1 cellular context compared by ENCODE assay signal in the genomic region with DNA sequence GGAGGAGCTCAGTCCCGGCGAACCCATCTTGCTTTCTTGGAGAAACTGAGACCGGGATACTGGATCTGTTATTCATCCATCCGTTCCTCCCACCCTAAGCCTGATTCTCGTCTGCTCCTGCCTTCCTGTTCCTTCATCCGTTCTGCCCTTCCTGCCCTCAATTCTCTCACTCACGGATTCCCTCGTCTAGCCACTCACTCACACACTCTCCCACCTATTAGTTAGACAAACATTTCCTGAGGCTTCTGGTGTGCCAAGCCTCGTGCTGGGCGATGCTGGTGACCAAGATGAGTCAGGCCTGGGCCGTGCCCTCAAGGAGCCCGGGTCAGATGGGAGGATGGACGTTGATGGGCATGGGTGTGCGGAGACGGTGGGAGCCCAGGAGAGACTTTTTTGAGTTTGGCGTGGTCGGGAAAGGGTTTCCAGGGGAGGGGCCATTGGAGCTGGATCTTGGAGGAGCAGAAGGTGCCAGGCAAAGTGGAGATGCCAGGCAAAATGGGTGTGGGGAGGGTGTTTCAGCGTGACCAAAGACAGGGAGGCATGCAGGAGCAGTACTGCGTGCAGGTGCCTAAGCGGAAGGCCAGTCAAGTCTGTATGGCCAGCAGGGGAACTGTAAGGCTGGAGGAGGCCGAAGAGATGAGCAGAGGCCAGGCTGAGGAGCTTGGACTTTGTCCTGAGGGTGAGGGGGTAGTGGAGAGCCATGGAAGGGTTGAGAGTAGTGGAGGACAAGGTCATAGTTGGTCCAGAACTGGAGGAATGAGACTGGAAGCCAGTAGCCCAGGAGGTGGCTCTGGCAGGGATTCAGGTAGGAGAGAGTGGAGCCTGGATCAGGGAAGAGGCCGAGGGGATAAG.
TF ChIP-seq lines count a peak whose summit lies in the region.

No MANE protein-coding gene starts in this region.

TF ChIP-seq in K562, 482 proteins besides CTCF, POLR2A, EP300 and RAD21 (continued from another document and continues in another):
- TF ChIP-seq, protein P1, sequence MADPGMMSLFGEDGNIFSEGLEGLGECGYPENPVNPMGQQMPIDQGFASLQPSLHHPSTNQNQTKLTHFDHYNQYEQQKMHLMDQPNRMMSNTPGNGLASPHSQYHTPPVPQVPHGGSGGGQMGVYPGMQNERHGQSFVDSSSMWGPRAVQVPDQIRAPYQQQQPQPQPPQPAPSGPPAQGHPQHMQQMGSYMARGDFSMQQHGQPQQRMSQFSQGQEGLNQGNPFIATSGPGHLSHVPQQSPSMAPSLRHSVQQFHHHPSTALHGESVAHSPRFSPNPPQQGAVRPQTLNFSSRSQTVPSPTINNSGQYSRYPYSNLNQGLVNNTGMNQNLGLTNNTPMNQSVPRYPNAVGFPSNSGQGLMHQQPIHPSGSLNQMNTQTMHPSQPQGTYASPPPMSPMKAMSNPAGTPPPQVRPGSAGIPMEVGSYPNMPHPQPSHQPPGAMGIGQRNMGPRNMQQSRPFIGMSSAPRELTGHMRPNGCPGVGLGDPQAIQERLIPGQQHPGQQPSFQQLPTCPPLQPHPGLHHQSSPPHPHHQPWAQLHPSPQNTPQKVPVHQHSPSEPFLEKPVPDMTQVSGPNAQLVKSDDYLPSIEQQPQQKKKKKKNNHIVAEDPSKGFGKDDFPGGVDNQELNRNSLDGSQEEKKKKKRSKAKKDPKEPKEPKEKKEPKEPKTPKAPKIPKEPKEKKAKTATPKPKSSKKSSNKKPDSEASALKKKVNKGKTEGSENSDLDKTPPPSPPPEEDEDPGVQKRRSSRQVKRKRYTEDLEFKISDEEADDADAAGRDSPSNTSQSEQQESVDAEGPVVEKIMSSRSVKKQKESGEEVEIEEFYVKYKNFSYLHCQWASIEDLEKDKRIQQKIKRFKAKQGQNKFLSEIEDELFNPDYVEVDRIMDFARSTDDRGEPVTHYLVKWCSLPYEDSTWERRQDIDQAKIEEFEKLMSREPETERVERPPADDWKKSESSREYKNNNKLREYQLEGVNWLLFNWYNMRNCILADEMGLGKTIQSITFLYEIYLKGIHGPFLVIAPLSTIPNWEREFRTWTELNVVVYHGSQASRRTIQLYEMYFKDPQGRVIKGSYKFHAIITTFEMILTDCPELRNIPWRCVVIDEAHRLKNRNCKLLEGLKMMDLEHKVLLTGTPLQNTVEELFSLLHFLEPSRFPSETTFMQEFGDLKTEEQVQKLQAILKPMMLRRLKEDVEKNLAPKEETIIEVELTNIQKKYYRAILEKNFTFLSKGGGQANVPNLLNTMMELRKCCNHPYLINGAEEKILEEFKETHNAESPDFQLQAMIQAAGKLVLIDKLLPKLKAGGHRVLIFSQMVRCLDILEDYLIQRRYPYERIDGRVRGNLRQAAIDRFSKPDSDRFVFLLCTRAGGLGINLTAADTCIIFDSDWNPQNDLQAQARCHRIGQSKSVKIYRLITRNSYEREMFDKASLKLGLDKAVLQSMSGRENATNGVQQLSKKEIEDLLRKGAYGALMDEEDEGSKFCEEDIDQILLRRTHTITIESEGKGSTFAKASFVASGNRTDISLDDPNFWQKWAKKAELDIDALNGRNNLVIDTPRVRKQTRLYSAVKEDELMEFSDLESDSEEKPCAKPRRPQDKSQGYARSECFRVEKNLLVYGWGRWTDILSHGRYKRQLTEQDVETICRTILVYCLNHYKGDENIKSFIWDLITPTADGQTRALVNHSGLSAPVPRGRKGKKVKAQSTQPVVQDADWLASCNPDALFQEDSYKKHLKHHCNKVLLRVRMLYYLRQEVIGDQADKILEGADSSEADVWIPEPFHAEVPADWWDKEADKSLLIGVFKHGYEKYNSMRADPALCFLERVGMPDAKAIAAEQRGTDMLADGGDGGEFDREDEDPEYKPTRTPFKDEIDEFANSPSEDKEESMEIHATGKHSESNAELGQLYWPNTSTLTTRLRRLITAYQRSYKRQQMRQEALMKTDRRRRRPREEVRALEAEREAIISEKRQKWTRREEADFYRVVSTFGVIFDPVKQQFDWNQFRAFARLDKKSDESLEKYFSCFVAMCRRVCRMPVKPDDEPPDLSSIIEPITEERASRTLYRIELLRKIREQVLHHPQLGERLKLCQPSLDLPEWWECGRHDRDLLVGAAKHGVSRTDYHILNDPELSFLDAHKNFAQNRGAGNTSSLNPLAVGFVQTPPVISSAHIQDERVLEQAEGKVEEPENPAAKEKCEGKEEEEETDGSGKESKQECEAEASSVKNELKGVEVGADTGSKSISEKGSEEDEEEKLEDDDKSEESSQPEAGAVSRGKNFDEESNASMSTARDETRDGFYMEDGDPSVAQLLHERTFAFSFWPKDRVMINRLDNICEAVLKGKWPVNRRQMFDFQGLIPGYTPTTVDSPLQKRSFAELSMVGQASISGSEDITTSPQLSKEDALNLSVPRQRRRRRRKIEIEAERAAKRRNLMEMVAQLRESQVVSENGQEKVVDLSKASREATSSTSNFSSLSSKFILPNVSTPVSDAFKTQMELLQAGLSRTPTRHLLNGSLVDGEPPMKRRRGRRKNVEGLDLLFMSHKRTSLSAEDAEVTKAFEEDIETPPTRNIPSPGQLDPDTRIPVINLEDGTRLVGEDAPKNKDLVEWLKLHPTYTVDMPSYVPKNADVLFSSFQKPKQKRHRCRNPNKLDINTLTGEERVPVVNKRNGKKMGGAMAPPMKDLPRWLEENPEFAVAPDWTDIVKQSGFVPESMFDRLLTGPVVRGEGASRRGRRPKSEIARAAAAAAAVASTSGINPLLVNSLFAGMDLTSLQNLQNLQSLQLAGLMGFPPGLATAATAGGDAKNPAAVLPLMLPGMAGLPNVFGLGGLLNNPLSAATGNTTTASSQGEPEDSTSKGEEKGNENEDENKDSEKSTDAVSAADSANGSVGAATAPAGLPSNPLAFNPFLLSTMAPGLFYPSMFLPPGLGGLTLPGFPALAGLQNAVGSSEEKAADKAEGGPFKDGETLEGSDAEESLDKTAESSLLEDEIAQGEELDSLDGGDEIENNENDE (IDR thresholded peaks at IDR 0.05; ENCODE audit: low read depth, low read length): no peak
- TF ChIP-seq STAT5A (IDR thresholded peaks at IDR 0.05; ENCODE audit: borderline replicate concordance, low read length) (no peak), CTBP1 (IDR thresholded peaks at IDR 0.05; ENCODE audit: borderline replicate concordance) (peak; percentile 21; the same call in 1 of the 2 replicates), CBX5 (IDR thresholded peaks at IDR 0.05; ENCODE audit: borderline replicate concordance, low read depth) (no peak), SMARCA5 (IDR thresholded peaks at IDR 0.05) (no peak), ZNF239 (CRISPR knock-in tag; IDR thresholded peaks at IDR 0.05) (no peak), BCOR (IDR thresholded peaks at IDR 0.05) (peak; percentile 61), TFAM (CRISPR knock-in tag; conservative IDR thresholded peaks at IDR 0.05) (no peak), ETV5 (CRISPR knock-in tag; IDR thresholded peaks at IDR 0.05; ENCODE audit: low read depth) (no peak), BRD4 (IDR thresholded peaks at IDR 0.05) (no peak), FUS (optimal IDR thresholded peaks at IDR 0.05; ENCODE audit: low read depth, low read length) (no peak)
- TF ChIP-seq, protein P2, sequence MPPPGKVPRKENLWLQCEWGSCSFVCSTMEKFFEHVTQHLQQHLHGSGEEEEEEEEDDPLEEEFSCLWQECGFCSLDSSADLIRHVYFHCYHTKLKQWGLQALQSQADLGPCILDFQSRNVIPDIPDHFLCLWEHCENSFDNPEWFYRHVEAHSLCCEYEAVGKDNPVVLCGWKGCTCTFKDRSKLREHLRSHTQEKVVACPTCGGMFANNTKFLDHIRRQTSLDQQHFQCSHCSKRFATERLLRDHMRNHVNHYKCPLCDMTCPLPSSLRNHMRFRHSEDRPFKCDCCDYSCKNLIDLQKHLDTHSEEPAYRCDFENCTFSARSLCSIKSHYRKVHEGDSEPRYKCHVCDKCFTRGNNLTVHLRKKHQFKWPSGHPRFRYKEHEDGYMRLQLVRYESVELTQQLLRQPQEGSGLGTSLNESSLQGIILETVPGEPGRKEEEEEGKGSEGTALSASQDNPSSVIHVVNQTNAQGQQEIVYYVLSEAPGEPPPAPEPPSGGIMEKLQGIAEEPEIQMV (tag; conservative IDR thresholded peaks at IDR 0.05; ENCODE audit: low read depth): no peak
- TF ChIP-seq, protein P3, sequence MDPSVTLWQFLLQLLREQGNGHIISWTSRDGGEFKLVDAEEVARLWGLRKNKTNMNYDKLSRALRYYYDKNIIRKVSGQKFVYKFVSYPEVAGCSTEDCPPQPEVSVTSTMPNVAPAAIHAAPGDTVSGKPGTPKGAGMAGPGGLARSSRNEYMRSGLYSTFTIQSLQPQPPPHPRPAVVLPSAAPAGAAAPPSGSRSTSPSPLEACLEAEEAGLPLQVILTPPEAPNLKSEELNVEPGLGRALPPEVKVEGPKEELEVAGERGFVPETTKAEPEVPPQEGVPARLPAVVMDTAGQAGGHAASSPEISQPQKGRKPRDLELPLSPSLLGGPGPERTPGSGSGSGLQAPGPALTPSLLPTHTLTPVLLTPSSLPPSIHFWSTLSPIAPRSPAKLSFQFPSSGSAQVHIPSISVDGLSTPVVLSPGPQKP (CRISPR knock-in tag; IDR thresholded peaks at IDR 0.05): no peak
- TF ChIP-seq, protein P4, sequence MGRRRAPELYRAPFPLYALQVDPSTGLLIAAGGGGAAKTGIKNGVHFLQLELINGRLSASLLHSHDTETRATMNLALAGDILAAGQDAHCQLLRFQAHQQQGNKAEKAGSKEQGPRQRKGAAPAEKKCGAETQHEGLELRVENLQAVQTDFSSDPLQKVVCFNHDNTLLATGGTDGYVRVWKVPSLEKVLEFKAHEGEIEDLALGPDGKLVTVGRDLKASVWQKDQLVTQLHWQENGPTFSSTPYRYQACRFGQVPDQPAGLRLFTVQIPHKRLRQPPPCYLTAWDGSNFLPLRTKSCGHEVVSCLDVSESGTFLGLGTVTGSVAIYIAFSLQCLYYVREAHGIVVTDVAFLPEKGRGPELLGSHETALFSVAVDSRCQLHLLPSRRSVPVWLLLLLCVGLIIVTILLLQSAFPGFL (CRISPR knock-in tag; IDR thresholded peaks at IDR 0.05): no peak
- TF ChIP-seq, protein P5, sequence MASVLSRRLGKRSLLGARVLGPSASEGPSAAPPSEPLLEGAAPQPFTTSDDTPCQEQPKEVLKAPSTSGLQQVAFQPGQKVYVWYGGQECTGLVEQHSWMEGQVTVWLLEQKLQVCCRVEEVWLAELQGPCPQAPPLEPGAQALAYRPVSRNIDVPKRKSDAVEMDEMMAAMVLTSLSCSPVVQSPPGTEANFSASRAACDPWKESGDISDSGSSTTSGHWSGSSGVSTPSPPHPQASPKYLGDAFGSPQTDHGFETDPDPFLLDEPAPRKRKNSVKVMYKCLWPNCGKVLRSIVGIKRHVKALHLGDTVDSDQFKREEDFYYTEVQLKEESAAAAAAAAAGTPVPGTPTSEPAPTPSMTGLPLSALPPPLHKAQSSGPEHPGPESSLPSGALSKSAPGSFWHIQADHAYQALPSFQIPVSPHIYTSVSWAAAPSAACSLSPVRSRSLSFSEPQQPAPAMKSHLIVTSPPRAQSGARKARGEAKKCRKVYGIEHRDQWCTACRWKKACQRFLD (CRISPR knock-in tag; IDR thresholded peaks at IDR 0.05): no peak
- TF ChIP-seq, protein P6, sequence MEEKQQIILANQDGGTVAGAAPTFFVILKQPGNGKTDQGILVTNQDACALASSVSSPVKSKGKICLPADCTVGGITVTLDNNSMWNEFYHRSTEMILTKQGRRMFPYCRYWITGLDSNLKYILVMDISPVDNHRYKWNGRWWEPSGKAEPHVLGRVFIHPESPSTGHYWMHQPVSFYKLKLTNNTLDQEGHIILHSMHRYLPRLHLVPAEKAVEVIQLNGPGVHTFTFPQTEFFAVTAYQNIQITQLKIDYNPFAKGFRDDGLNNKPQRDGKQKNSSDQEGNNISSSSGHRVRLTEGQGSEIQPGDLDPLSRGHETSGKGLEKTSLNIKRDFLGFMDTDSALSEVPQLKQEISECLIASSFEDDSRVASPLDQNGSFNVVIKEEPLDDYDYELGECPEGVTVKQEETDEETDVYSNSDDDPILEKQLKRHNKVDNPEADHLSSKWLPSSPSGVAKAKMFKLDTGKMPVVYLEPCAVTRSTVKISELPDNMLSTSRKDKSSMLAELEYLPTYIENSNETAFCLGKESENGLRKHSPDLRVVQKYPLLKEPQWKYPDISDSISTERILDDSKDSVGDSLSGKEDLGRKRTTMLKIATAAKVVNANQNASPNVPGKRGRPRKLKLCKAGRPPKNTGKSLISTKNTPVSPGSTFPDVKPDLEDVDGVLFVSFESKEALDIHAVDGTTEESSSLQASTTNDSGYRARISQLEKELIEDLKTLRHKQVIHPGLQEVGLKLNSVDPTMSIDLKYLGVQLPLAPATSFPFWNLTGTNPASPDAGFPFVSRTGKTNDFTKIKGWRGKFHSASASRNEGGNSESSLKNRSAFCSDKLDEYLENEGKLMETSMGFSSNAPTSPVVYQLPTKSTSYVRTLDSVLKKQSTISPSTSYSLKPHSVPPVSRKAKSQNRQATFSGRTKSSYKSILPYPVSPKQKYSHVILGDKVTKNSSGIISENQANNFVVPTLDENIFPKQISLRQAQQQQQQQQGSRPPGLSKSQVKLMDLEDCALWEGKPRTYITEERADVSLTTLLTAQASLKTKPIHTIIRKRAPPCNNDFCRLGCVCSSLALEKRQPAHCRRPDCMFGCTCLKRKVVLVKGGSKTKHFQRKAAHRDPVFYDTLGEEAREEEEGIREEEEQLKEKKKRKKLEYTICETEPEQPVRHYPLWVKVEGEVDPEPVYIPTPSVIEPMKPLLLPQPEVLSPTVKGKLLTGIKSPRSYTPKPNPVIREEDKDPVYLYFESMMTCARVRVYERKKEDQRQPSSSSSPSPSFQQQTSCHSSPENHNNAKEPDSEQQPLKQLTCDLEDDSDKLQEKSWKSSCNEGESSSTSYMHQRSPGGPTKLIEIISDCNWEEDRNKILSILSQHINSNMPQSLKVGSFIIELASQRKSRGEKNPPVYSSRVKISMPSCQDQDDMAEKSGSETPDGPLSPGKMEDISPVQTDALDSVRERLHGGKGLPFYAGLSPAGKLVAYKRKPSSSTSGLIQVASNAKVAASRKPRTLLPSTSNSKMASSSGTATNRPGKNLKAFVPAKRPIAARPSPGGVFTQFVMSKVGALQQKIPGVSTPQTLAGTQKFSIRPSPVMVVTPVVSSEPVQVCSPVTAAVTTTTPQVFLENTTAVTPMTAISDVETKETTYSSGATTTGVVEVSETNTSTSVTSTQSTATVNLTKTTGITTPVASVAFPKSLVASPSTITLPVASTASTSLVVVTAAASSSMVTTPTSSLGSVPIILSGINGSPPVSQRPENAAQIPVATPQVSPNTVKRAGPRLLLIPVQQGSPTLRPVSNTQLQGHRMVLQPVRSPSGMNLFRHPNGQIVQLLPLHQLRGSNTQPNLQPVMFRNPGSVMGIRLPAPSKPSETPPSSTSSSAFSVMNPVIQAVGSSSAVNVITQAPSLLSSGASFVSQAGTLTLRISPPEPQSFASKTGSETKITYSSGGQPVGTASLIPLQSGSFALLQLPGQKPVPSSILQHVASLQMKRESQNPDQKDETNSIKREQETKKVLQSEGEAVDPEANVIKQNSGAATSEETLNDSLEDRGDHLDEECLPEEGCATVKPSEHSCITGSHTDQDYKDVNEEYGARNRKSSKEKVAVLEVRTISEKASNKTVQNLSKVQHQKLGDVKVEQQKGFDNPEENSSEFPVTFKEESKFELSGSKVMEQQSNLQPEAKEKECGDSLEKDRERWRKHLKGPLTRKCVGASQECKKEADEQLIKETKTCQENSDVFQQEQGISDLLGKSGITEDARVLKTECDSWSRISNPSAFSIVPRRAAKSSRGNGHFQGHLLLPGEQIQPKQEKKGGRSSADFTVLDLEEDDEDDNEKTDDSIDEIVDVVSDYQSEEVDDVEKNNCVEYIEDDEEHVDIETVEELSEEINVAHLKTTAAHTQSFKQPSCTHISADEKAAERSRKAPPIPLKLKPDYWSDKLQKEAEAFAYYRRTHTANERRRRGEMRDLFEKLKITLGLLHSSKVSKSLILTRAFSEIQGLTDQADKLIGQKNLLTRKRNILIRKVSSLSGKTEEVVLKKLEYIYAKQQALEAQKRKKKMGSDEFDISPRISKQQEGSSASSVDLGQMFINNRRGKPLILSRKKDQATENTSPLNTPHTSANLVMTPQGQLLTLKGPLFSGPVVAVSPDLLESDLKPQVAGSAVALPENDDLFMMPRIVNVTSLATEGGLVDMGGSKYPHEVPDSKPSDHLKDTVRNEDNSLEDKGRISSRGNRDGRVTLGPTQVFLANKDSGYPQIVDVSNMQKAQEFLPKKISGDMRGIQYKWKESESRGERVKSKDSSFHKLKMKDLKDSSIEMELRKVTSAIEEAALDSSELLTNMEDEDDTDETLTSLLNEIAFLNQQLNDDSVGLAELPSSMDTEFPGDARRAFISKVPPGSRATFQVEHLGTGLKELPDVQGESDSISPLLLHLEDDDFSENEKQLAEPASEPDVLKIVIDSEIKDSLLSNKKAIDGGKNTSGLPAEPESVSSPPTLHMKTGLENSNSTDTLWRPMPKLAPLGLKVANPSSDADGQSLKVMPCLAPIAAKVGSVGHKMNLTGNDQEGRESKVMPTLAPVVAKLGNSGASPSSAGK (IDR thresholded peaks at IDR 0.05): peak; percentile 39; the same call in 1 of the 2 replicates
